8 cellular contexts compared by ENCODE assay signal in genomic region chr2:202609381-202610145, GRCh38. TPM values are rescaled to one million over a fixed set of nuclear protein-coding genes. Genes with fewer than 3 reads are reported as not detected.
A peak's percentile ranks its signal among the peaks of the same experiment; 100 is the strongest.
DNase-seq lines count a peak whose midpoint lies in the region; ATAC-seq, FAIRE-seq and TF ChIP-seq lines count a peak whose summit lies in the region.

No MANE protein-coding gene starts in this region.

- FAIRE-seq in GM12892 (lab: Jason Lieb, UNC): peak; percentile 97

- TF ChIP-seq POLR2A in GM12892 (IDR thresholded peaks at IDR 0.05; ENCODE audit: low read depth, low read length): no peak

- no peak overlapping the region for H3K4me3 ChIP-seq in right cardiac atrium (ENCODE audit: low read length)

- intact Hi-C loops in right cardiac atrium (cut with DNase I): no loop called here

- peak; percentile 87 for ATAC-seq in GM21423 (IDR thresholded peaks at IDR 0.05; ENCODE audit: unreplicated experiment)
- ATAC-seq in HG03565 (IDR thresholded peaks at IDR 0.05; ENCODE audit: unreplicated experiment): peak; percentile 91
- ATAC-seq in right cardiac atrium: peak; percentile 47 to 68

- no peak overlapping the region for H3K27ac ChIP-seq in right cardiac atrium (ENCODE audit: low read length)

- H3K4me1 ChIP-seq in right cardiac atrium (ENCODE audit: control insufficient read depth, insufficient read depth, low read length): no peaks in the 10 kb centered on the region

- H3K9me3 ChIP-seq in right cardiac atrium (ENCODE audit: control insufficient read depth, low read length): no peaks in the 10 kb centered on the region

- H3K27me3 ChIP-seq in right cardiac atrium (ENCODE audit: control insufficient read depth, insufficient read depth): no peaks in the 10 kb centered on the region

- WGBS in right cardiac atrium: 72% methylated on average over 3 of the region's 3 CpGs

- DNase-seq in GM12892 (ENCODE audit: insufficient read length): no peak
- no peak for DNase-seq in right cardiac atrium
- DNase-seq in NCI-H1417 (lab: John Stamatoyannopoulos, UW): no peak
- no peak for DNase-seq in middle frontal gyrus (ENCODE audit: extremely low spot score, low spot score)
- DNase-seq in DMS53 (lab: John Stamatoyannopoulos, UW): no peak
- DNase-seq in GM19240 (ENCODE audit: insufficient read length, low spot score): no peak

RNA-seq across cellular contexts. Expression of gene FAM117B, which starts 25.2 kb away (rescaled TPM):
- 3.1 TPM for polyA plus RNA-seq in GM12892 (2012; ENCODE audit: missing spikeins)
- total RNA-seq in right cardiac atrium: 1 to 10 TPM; 1.6 to 4.5 (median 4.0) TPM
- polyA plus RNA-seq in right cardiac atrium: 1.5 TPM
